3 cellular contexts compared by ENCODE assay signal in genomic region chr13:49852460-49852859, GRCh38. TPM values are rescaled to one million over a fixed set of nuclear protein-coding genes. Genes with fewer than 3 reads are reported as not detected.
A peak's percentile ranks its signal among the peaks of the same experiment; 100 is the strongest.
DNase-seq lines count a peak whose midpoint lies in the region; ATAC-seq, FAIRE-seq and TF ChIP-seq lines count a peak whose summit lies in the region.
"Not testable (repeated sequence)": the region's sequence is repeated elsewhere in the genome, so short reads cannot be mapped to it uniquely, and the experiment has no call there.

No MANE protein-coding gene starts in this region.

- peak overlapping the region; percentile 83 for H3K27ac Mint-ChIP-seq in MCF 10A (ENCODE audit: low read depth, unreplicated experiment)

- TF ChIP-seq RAD21 in A549 (conservative IDR thresholded peaks at IDR 0.05 in 1 of 2, IDR thresholded peaks at IDR 0.05 in 1 of 2): not testable (repeated sequence)

- not testable (repeated sequence) for H3K27me3 Mint-ChIP-seq in MCF 10A (ENCODE audit: insufficient read depth, unreplicated experiment)

- 92% methylated on average over 4 of the region's 4 CpGs for WGBS in A549 (ENCODE audit: missing lambda C conversion rate)

- CTCF ChIA-PET in A549 (lab: Yijun Ruan, JAX): interaction anchor here (0.6 kb wide), 2 partner anchors 167 to 266 kb away, joined by 4 to 5 read pairs; no protein-coding TSS in a partner anchor
- CTCF ChIA-PET in HEK293 (lab: Yijun Ruan, JAX): interaction anchor here (0.6 kb wide), 1 partner anchor 716 kb away, joined by 3 read pairs; no protein-coding TSS in a partner anchor
- CTCF ChIA-PET in MCF 10A (lab: Yijun Ruan, JAX): interaction anchor here (0.6 to 1.0 kb wide), 2 partner anchors 25 to 74 kb away, joined by 3 to 5 read pairs; no protein-coding TSS in a partner anchor

- H3K4me1 Mint-ChIP-seq in MCF 10A (ENCODE audit: insufficient read depth, unreplicated experiment): peaks cover 18% of the 10 kb centered on the region

- not testable (repeated sequence) for H3K36me3 Mint-ChIP-seq in MCF 10A (ENCODE audit: insufficient read depth, unreplicated experiment)

- H3K4me1 ChIP-seq in A549: peaks cover 10% of the 10 kb centered on the region
- not testable (repeated sequence) for H3K4me1 ChIP-seq in HEK293 (ENCODE audit: control insufficient read depth, insufficient read depth, low read length)

- not testable (repeated sequence) for FAIRE-seq in A549 (lab: Jason Lieb, UNC)

- H3K4me2 ChIP-seq in A549: not testable (repeated sequence)

- not testable (repeated sequence) for BruUV-seq in MCF 10A (replicated peaks; lab: Mats Ljungman, UMichigan)

- H3K4me3 ChIP-seq in A549; HEK293 (ENCODE audit: low read depth, low read length): not testable (repeated sequence)

- intact Hi-C loops in MCF 10A (cut with micrococcal nuclease): not testable (repeated sequence)

- not testable (repeated sequence) for TF ChIP-seq POLR2A in A549 (IDR thresholded peaks at IDR 0.05; ENCODE audit: low read length)

- not testable (repeated sequence) for DNase-seq in A549 (ENCODE audit: low read depth in 1 of 2, low spot score in 1 of 2); MCF 10A (ENCODE audit: unreplicated experiment)

- not testable (repeated sequence) for H3K4me3 Mint-ChIP-seq in MCF 10A (ENCODE audit: unreplicated experiment)

- not testable (repeated sequence) for ATAC-seq in A549

- not testable (repeated sequence) for TF ChIP-seq EP300 in A549 (IDR thresholded peaks at IDR 0.05)

- not testable (repeated sequence) for H3K36me3 ChIP-seq in HEK293 (ENCODE audit: control insufficient read depth in 2 of 2, insufficient read depth in 1 of 2, low read length in 2 of 2)

- H3K27ac ChIP-seq in A549; HEK293 (ENCODE audit: extremely low read depth, low read depth, low read length): not testable (repeated sequence)

- not testable (repeated sequence) for TF ChIP-seq CTCF in A549 (IDR thresholded peaks at IDR 0.05); HEK293 (tag by site-specific recombination; IDR thresholded peaks at IDR 0.05); MCF 10A (IDR thresholded peaks at IDR 0.05; ENCODE audit: unreplicated experiment)

- H3K9me3 Mint-ChIP-seq in MCF 10A (ENCODE audit: unreplicated experiment): peaks cover 17% of the 10 kb centered on the region

- POLR2A ChIA-PET in A549 (lab: Yijun Ruan, JAX); HEK293 (lab: Yijun Ruan, JAX); MCF 10A (lab: Yijun Ruan, JAX): not testable (repeated sequence)

- H3K9me3 ChIP-seq in A549: peaks cover 27% of the 10 kb centered on the region
- H3K9me3 ChIP-seq in HEK293 (ENCODE audit: control insufficient read depth, insufficient read depth, low read depth, low read length): not testable (repeated sequence)

TF ChIP-seq in A549, 52 proteins besides CTCF, POLR2A, EP300 and RAD21:
- TF ChIP-seq ZC3H11A (IDR thresholded peaks at IDR 0.05): peak; percentile 54

TF ChIP-seq in HEK293, 187 proteins besides CTCF, POLR2A, EP300 and RAD21 (continues in another document):
- TF ChIP-seq ZNF426 (tag by site-specific recombination; IDR thresholded peaks at IDR 0.05): peak; percentile 77
- peak; percentile 67 for TF ChIP-seq ZNF555 (tag by site-specific recombination; conservative IDR thresholded peaks at IDR 0.05)
- 0 out of 2 replicates have a peak, but pooled peaks have one; percentile 34 for TF ChIP-seq ZNF560 (tag by site-specific recombination; IDR thresholded peaks at IDR 0.05; ENCODE audit: borderline replicate concordance)
- TF ChIP-seq ZNF292 (tag by site-specific recombination; IDR thresholded peaks at IDR 0.05; ENCODE audit: borderline replicate concordance, low read depth): 0 out of 2 replicates have a peak, but pooled peaks have one; percentile 48
- peak; percentile 46; the same call in 1 of the 2 replicates for TF ChIP-seq ZNF664 (tag by site-specific recombination; IDR thresholded peaks at IDR 0.05)
- TF ChIP-seq ZBTB21 (tag by site-specific recombination; IDR thresholded peaks at IDR 0.05): 0 out of 2 replicates have a peak, but pooled peaks have one; percentile 14
- TF ChIP-seq ZNF623 (tag by site-specific recombination; IDR thresholded peaks at IDR 0.05): peak; percentile 59
- peak; percentile 17 for TF ChIP-seq ZNF654 (tag by site-specific recombination; IDR thresholded peaks at IDR 0.05; ENCODE audit: low read depth)
- TF ChIP-seq ZNF518A (tag by site-specific recombination; conservative IDR thresholded peaks at IDR 0.05; ENCODE audit: low read depth): peak; percentile 85
- peak; percentile 64; the same call in 1 of the 2 replicates for TF ChIP-seq ZNF433 (tag by site-specific recombination; IDR thresholded peaks at IDR 0.05; ENCODE audit: low read depth)
- peak; percentile 60; the same call in 1 of the 2 replicates for TF ChIP-seq ZBTB8A (tag by site-specific recombination; IDR thresholded peaks at IDR 0.05)
- peak; percentile 44; the same call in 1 of the 2 replicates for TF ChIP-seq ZNF140 (tag by site-specific recombination; IDR thresholded peaks at IDR 0.05)
- peak; percentile 62 for TF ChIP-seq ZNF558 (tag by site-specific recombination; IDR thresholded peaks at IDR 0.05)
- TF ChIP-seq ZNF510 (tag by site-specific recombination; IDR thresholded peaks at IDR 0.05; ENCODE audit: insufficient replicate concordance): peak; percentile 59
- TF ChIP-seq ZNF202 (tag by site-specific recombination; IDR thresholded peaks at IDR 0.05; ENCODE audit: borderline replicate concordance): 0 out of 2 replicates have a peak, but pooled peaks have one; percentile 21
- TF ChIP-seq ZNF394 (tag by site-specific recombination; IDR thresholded peaks at IDR 0.05; ENCODE audit: borderline replicate concordance): peak; percentile 87

RNA-seq across cellular contexts. Expression of gene KPNA3, which starts 60.0 kb away (rescaled TPM):
- 28.5 and 31.4 TPM in 2 replicates for polyA plus RNA-seq in A549 (2011; rRNA removed)
- polyA plus RNA-seq in A549 (2012; cell fraction: cytosol; rRNA removed): 11.3 and 12.0 TPM in 2 replicates
- 5.1 and 6.9 TPM in 2 replicates for polyA plus RNA-seq in A549 (2012; cell fraction: nucleus; rRNA removed)
- 29.3 to 30.4 TPM (median 30.1 TPM) in 3 replicates for polyA plus RNA-seq in A549 (2017; fragmentation: RNase III; extraction: RNeasy Plus Mini Kit Qiagen cat#74134 plus additional on column Dnase treatment)
- polyA minus RNA-seq in A549 (2011; rRNA and poly(A)+ RNA removed): 27.1 and 28.2 TPM in 2 replicates
- 40.6 and 41.3 TPM in 2 replicates for total RNA-seq in MCF 10A (2022)
